Comparison of ENCODE assay signal across 8 cellular contexts in genomic region chr14:68468437-68469207, GRCh38.
DNase-seq lines count a peak whose midpoint lies in the region; ATAC-seq and TF ChIP-seq lines count a peak whose summit lies in the region.

No MANE protein-coding gene starts in this region.

- H3K36me3 Mint-ChIP-seq in activated CD8-positive, alpha-beta T cell treated with anti-CD3 and anti-CD28 coated beads, Interleukin-2, amount 10 ng/mL, durations not matched to agents 7 days and 5 days (ENCODE audit: low read depth) = peaks cover 2% of the 10 kb centered on the region

- peak overlapping the region; percentile 61 for H3K27ac Mint-ChIP-seq in activated CD8-positive, alpha-beta T cell treated with anti-CD3 and anti-CD28 coated beads, Interleukin-2, amount 10 ng/mL, durations not matched to agents 7 days and 5 days

- H3K4me3 Mint-ChIP-seq in activated CD8-positive, alpha-beta T cell treated with anti-CD3 and anti-CD28 coated beads, Interleukin-2, amount 10 ng/mL, durations not matched to agents 7 days and 5 days = no peak overlapping the region

- no peaks in the 10 kb centered on the region for H3K9me3 Mint-ChIP-seq in activated CD8-positive, alpha-beta T cell treated with anti-CD3 and anti-CD28 coated beads, Interleukin-2, amount 10 ng/mL, durations not matched to agents 7 days and 5 days (ENCODE audit: insufficient read depth)

- peak; percentile 54 for DNase-seq in activated CD8-positive, alpha-beta T cell treated with anti-CD3 and anti-CD28 coated beads, Interleukin-2, amount 10 ng/mL, durations not matched to agents 7 days and 5 days
- DNase-seq in foreskin fibroblast (peak; percentile 37 to 57), COLO829 (ENCODE audit: low spot score) (no peak), NCI-H146 treated with DMSO at 0.1 percent for 48 hours (lab: John Stamatoyannopoulos, UW; ENCODE audit: unreplicated experiment) (no peak)
- peak; percentile 7 to 28 (median 16) for DNase-seq in stimulated activated CD4-positive, alpha-beta T cell treated with anti-CD3 and anti-CD28 coated beads, TNF-alpha, amount 100 ng/mL, for 48 hours (ENCODE audit: low read depth in 3 of 3)
- DNase-seq in effector CD4-positive, alpha-beta T cell = no peak
- no peak for DNase-seq in effector CD8-positive, alpha-beta T cell (lab: John Stamatoyannopoulos, UW)

- no peak for TF ChIP-seq CTCF in foreskin fibroblast (IDR thresholded peaks at IDR 0.05; ENCODE audit: low read depth, low read length)

- H3K27me3 Mint-ChIP-seq in activated CD8-positive, alpha-beta T cell treated with anti-CD3 and anti-CD28 coated beads, Interleukin-2, amount 10 ng/mL, durations not matched to agents 7 days and 5 days (ENCODE audit: low read depth) = no peaks in the 10 kb centered on the region

- CTCF ChIA-PET in activated CD8-positive, alpha-beta T cell treated with anti-CD3 and anti-CD28 coated beads, Interleukin-2, amount 10 ng/mL, durations not matched to agents 7 days and 5 days (lab: Charles Lee) = interaction anchor here (1.0 to 1.7 kb wide), 3 partner anchors 16 to 311 kb away, joined by 4 read pairs; no protein-coding TSS in a partner anchor

- peaks cover 15% of the 10 kb centered on the region for H3K4me1 Mint-ChIP-seq in activated CD8-positive, alpha-beta T cell treated with anti-CD3 and anti-CD28 coated beads, Interleukin-2, amount 10 ng/mL, durations not matched to agents 7 days and 5 days (ENCODE audit: low read depth)

- ATAC-seq in GM21447 (IDR thresholded peaks at IDR 0.05; ENCODE audit: unreplicated experiment) = peak; percentile 48
- ATAC-seq in activated CD8-positive, alpha-beta T cell treated with anti-CD3 and anti-CD28 coated beads, Interleukin-2, amount 10 ng/mL, durations not matched to agents 7 days and 5 days = peak; percentile 86

- POLR2A ChIA-PET in activated CD8-positive, alpha-beta T cell treated with anti-CD3 and anti-CD28 coated beads, Interleukin-2, amount 10 ng/mL, durations not matched to agents 7 days and 5 days (lab: Charles Lee) = interaction anchor here (0.8 to 1.0 kb wide), 2 partner anchors 20 to 85 kb away, joined by 3 read pairs; no protein-coding TSS in a partner anchor

- no peak overlapping the region for H3K4me3 ChIP-seq in foreskin fibroblast (ENCODE audit: low read depth in 1 of 2, low read length in 2 of 2)

Comparison
In these comparisons a context has a peak if more than half of its experiments do, and no peak if none do; other contexts are left out.
1. DNase-seq: peak in activated CD8-positive, alpha-beta T cell treated with anti-CD3 and anti-CD28 coated beads, Interleukin-2, amount 10 ng/mL, durations not matched to agents 7 days and 5 days (single experiment), foreskin fibroblast (2 of 2) and stimulated activated CD4-positive, alpha-beta T cell treated with anti-CD3 and anti-CD28 coated beads, TNF-alpha, amount 100 ng/mL, for 48 hours (3 of 3); none in COLO829 (single experiment), NCI-H146 treated with DMSO at 0.1 percent for 48 hours (single experiment), effector CD4-positive, alpha-beta T cell (single experiment) and effector CD8-positive, alpha-beta T cell (single experiment).